In the genomic region with DNA sequence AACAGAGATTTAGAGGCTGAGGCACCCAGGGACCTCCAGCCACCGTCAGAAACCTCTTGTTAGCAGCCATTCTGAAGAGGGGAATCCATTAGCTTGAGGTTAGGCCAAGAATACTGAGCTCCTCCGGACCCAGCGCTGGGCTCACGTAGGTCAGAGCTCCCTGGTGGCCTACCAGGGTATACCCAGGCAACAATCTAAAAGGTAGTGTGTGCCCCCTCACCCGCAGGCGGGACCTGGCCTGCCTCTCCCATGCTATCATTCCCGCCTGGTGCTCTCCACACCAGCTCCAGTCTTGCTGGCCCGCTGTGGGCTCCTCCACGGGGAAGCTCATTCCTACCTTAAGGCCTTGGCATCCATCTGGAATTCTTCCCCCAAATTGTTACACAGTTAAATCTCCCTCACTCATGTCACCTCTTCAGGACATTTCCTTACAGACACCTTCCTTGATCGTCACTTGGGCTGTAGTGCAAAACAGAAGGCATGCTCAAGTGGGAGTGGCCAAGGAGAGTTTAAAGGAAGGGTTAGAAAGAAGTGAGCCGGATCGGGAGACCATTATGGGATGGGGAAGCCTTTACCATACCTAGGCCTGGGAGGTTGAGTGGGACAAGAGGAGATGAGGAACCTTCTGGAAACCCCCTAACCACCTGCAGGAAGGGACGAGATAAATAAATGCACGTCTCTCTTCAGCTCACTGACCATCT, we compare ENCODE assay signal across 10 cellular contexts.
DNase-seq lines count a peak whose midpoint lies in the region; ATAC-seq and TF ChIP-seq lines count a peak whose summit lies in the region.
"Had no signal": no experiment of that assay in that cellular context is flagged by ENCODE, and none has a peak within 500 bp of the region (broad histone marks: within the 10 kb centered on the region; RNA-seq: fewer than 3 reads in every experiment).

No MANE protein-coding gene starts in this region.

- H3K27me3 ChIP-seq in GM06990 (replicated peaks; ENCODE audit: control insufficient read depth, insufficient read depth, low read length) (peaks cover 3% of the 10 kb centered on the region), iPS-18a (ENCODE audit: control insufficient read depth, insufficient read depth, low read length) (peaks cover 67% of the 10 kb centered on the region), spleen (replicated peaks in 1 of 7) (peaks cover 0 to 65% (median 19%) of the 10 kb centered on the region in 7 donors)

- H3K4me3 ChIP-seq in GM06990 (replicated peaks; ENCODE audit: low read depth, low read length) (no peak overlapping the region), iPS-18a (ENCODE audit: low read length) (peak overlapping the region; percentile 64), spleen (peak overlapping the region in 1 of 8 donors; percentile 77)

- 84 to 92% (median 87%) methylated on average over 12 to 14 of the region's 14 CpGs for WGBS in spleen, 5 donors

- H3K4me1 ChIP-seq in iPS-18a (ENCODE audit: control insufficient read depth, low read depth, low read length): peaks cover 37% of the 10 kb centered on the region
- H3K4me1 ChIP-seq in spleen: peaks cover 0 to 22% (median 4%) of the 10 kb centered on the region in 6 donors
- H3K4me1 ChIP-seq: foreskin keratinocyte had no signal

- intact Hi-C loops in spleen (cut with DNase I; ENCODE audit: low total_unique reads): no loop called here

- no peak for TF ChIP-seq CTCF in GM06990 (IDR thresholded peaks at IDR 0.05; ENCODE audit: insufficient read depth, low read length, poor library complexity, severe bottlenecking)
- TF ChIP-seq CTCF in spleen (IDR thresholded peaks at IDR 0.05 in 8 of 11, conservative IDR thresholded peaks at IDR 0.05 in 3 of 11): no peak

- H3K27ac ChIP-seq in iPS-18a (ENCODE audit: low read length) (no peak overlapping the region), spleen (no peak overlapping the region)
- H3K27ac ChIP-seq: foreskin keratinocyte had no signal

- DNase-seq in GM06990 (ENCODE audit: extremely low read depth, insufficient read length) (peak; percentile 6), NCI-H748 (lab: John Stamatoyannopoulos, UW; ENCODE audit: unreplicated experiment) (peak; percentile 80), spleen (peak; percentile 60), SKM-1 (lab: John Stamatoyannopoulos, UW; ENCODE audit: unreplicated experiment) (no peak)
- DNase-seq in activated naive CD4-positive, alpha-beta T cell treated with anti-CD3 and anti-CD28 coated beads, Interleukin-2, amount 50 U/mL, for 16 hours: no peak
- DNase-seq: activated naive CD8-positive, alpha-beta T cell treated with anti-CD3 and anti-CD28 coated beads, Interleukin-2, amount 50 U/mL, for 24 hours; foreskin keratinocyte; NCI-H2171 treated with DMSO at 0.1 percent for 48 hours had no signal

- no peak for ATAC-seq in HG02763 (IDR thresholded peaks at IDR 0.05; ENCODE audit: unreplicated experiment)
- ATAC-seq: activated naive CD8-positive, alpha-beta T cell treated with anti-CD3 and anti-CD28 coated beads, Interleukin-2, amount 50 U/mL, for 24 hours had no signal

- TF ChIP-seq POLR2A in spleen (IDR thresholded peaks at IDR 0.05): no peak

- H3K9me3 ChIP-seq in iPS-18a (ENCODE audit: control insufficient read depth, low read depth, low read length) (no peaks in the 10 kb centered on the region), spleen (peaks cover 0 to 7% (median 0%) of the 10 kb centered on the region in 8 donors)

- H3K9ac ChIP-seq in iPS-18a (ENCODE audit: low read length): no peak overlapping the region

- H3K36me3 ChIP-seq in GM06990 (ENCODE audit: control insufficient read depth, insufficient read depth, low read length) (no peaks in the 10 kb centered on the region), iPS-18a (ENCODE audit: control insufficient read depth, low read depth, low read length) (no peaks in the 10 kb centered on the region), spleen (no peaks in the 10 kb centered on the region)

Comparison
In these comparisons a context has a peak if more than half of its experiments do, and no peak if none do; other contexts are left out.
1. DNase-seq: peak in GM06990 (single experiment), NCI-H748 (single experiment) and spleen (single experiment); none in activated naive CD4-positive, alpha-beta T cell treated with anti-CD3 and anti-CD28 coated beads, Interleukin-2, amount 50 U/mL, for 16 hours (single experiment) and SKM-1 (single experiment).